ENCODE assay signal across 10 cellular contexts in genomic region chr2:142974288-142975024, GRCh38.
DNase-seq lines count a peak whose midpoint lies in the region; ATAC-seq lines count a peak whose summit lies in the region.
"Had no signal": no experiment of that assay in that cellular context is flagged by ENCODE, and none has a peak within 500 bp of the region (broad histone marks: within the 10 kb centered on the region; RNA-seq: fewer than 3 reads in every experiment).

No MANE protein-coding gene starts in this region.

- H3K9ac ChIP-seq in HUES6 (ENCODE audit: low read length), result peak overlapping the region; percentile 51

- DNase-seq in dermis microvascular lymphatic vessel endothelial cell (ENCODE audit: low read depth in 2 of 2) (peak; percentile 53 to 87), pulmonary artery endothelial cell (ENCODE audit: low read depth, low spot score) (peak; percentile 83), NOMO-1 treated with DMSO at 0.1 percent for 48 hours (lab: John Stamatoyannopoulos, UW; ENCODE audit: unreplicated experiment) (no peak), NCI-H1436 treated with DMSO at 0.1 percent for 48 hours (lab: John Stamatoyannopoulos, UW) (no peak), T-cell (no peak)
- DNase-seq: NCI-H345; stimulated activated CD4-positive, alpha-beta T cell treated with anti-CD3 and anti-CD28 coated beads, Interleukin-4, amount 100 ng/mL, for 4 hours had no signal

- POLR2A ChIA-PET in T-cell (lab: Charles Lee), result no interaction called here

- H3K9me3 Mint-ChIP-seq in T-cell, result no peaks in the 10 kb centered on the region

- no peak overlapping the region for H3K4me3 Mint-ChIP-seq in T-cell

- peaks cover 27% of the 10 kb centered on the region for H3K4me1 ChIP-seq in HUES6 (ENCODE audit: control insufficient read depth, insufficient read depth, low read length)

- peak overlapping the region; percentile 96 for H3K27ac ChIP-seq in HUES6 (ENCODE audit: low read depth, low read length)

- H3K36me3 Mint-ChIP-seq in T-cell, result no peaks in the 10 kb centered on the region

- no peaks in the 10 kb centered on the region for H3K36me3 ChIP-seq in HUES6 (ENCODE audit: control insufficient read depth, insufficient read depth, low read length)

- CTCF ChIA-PET in T-cell (lab: Charles Lee), result interaction anchor here (0.7 to 3.1 kb wide), 3 partner anchors 10 to 14 kb away, joined by 3 to 16 read pairs (median 5); no protein-coding TSS in a partner anchor

- H3K27ac Mint-ChIP-seq in T-cell, result no peak overlapping the region

- peaks cover 4% of the 10 kb centered on the region; the same call in 1 of the 2 replicates for H3K9me3 ChIP-seq in HUES6 (ENCODE audit: control insufficient read depth, insufficient read depth, low read depth, low read length)

- no peaks in the 10 kb centered on the region for H3K27me3 Mint-ChIP-seq in T-cell

- H3K4me1 Mint-ChIP-seq in T-cell, result no peaks in the 10 kb centered on the region

- H3K27me3 ChIP-seq in HUES6 (ENCODE audit: control insufficient read depth, insufficient read depth, low read length), result no peaks in the 10 kb centered on the region

- ATAC-seq in GM19438 (IDR thresholded peaks at IDR 0.05; ENCODE audit: low read depth, unreplicated experiment) (peak; percentile 50), HG03159 (IDR thresholded peaks at IDR 0.05; ENCODE audit: unreplicated experiment) (no peak), T-cell (replicated peaks in 1 of 4) (no peak)

- H3K4me3 ChIP-seq in HUES6 (ENCODE audit: low read depth, low read length), result no peak overlapping the region; the same call in 1 of the 2 replicates

Comparison
In these comparisons a context has a peak if more than half of its experiments do, and no peak if none do; other contexts are left out.
1. DNase-seq: peak in dermis microvascular lymphatic vessel endothelial cell (2 of 2) and pulmonary artery endothelial cell (single experiment); none in NOMO-1 treated with DMSO at 0.1 percent for 48 hours (single experiment), NCI-H1436 treated with DMSO at 0.1 percent for 48 hours (single experiment) and T-cell (0 of 34).